ENCODE assay signal across 1 cellular context in the genomic region with DNA sequence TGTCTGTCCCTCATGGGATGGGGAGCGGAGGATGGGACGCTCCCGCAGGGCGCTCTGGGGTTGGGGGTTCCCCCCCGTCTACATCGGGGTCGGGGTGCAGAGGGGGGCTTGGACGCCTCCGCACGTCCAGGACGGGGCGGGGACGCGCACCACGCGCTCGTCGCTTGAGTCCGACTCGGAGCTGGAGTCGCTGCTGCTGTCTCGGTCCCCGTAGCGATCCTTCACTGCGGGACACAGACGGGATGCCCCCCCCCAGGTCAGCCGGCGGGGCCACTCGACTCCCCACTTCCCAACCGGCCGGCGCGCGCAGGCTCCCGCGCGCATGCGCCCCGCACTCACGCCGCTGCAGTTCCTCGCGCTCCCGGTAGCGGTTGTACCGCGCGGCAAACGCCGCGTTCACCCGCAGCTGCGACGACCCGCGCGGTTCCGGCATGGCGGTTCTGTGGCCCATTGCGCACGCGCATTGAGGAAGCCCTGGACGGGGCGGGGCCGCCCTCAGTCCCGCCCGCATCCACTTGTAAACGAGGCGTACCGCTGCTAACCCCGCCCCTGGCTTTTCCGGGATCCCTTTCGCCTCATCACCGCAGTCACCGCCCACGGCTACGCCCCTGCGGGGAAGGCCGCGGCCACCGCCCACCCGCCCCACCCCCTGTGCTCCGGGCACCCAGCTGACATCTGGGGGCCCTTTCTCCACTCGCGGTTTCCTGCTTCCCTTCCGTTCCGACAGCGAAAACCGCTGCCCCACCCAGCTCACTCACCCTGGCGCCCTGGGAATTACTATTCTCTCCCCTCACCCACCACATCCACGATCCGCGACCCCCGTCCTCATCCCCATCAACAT.
A peak's percentile ranks its signal among the peaks of the same experiment; 100 is the strongest.
TF ChIP-seq lines count a peak whose summit lies in the region.

A gene (minus strand): TSS at position 444 of the 841 bp plus-strand sequence. CDS start 11 bp downstream, at position 433.

TF ChIP-seq in H1, 55 proteins besides CTCF, POLR2A, EP300 and RAD21:
- TF ChIP-seq RXRA (IDR thresholded peaks at IDR 0.05; ENCODE audit: insufficient read depth, low read depth, low read length) = no peak
- TF ChIP-seq, protein P1, sequence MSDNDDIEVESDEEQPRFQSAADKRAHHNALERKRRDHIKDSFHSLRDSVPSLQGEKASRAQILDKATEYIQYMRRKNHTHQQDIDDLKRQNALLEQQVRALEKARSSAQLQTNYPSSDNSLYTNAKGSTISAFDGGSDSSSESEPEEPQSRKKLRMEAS (IDR thresholded peaks at IDR 0.05) = peak; percentile 95
- no peak for TF ChIP-seq CBX8 (IDR thresholded peaks at IDR 0.05; ENCODE audit: borderline replicate concordance, low read depth, low read length)
- peak; percentile 90 for TF ChIP-seq YY1 (IDR thresholded peaks at IDR 0.05; ENCODE audit: low read depth, low read length)
- TF ChIP-seq SP1 (IDR thresholded peaks at IDR 0.05; ENCODE audit: low read depth, low read length) = peak; percentile 66; the same call in 1 of the 2 replicates
- no peak for TF ChIP-seq KDM1A (IDR thresholded peaks at IDR 0.05; ENCODE audit: borderline replicate concordance, low read length)
- TF ChIP-seq KDM4A (IDR thresholded peaks at IDR 0.05; ENCODE audit: low read depth, low read length, severe bottlenecking) = peak; percentile 78
- TF ChIP-seq BCL11A (IDR thresholded peaks at IDR 0.05; ENCODE audit: low read depth in 2 of 2, low read length in 2 of 2) = no peak
- TF ChIP-seq, protein P2, sequence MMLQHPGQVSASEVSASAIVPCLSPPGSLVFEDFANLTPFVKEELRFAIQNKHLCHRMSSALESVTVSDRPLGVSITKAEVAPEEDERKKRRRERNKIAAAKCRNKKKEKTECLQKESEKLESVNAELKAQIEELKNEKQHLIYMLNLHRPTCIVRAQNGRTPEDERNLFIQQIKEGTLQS (IDR thresholded peaks at IDR 0.05; ENCODE audit: insufficient read depth, low read depth, low read length) = no peak
- no peak for TF ChIP-seq JUN (IDR thresholded peaks at IDR 0.05; ENCODE audit: low read depth, low read length)
- no peak for TF ChIP-seq EZH2 (IDR thresholded peaks at IDR 0.05; ENCODE audit: low read depth, low read length, severe bottlenecking)
- TF ChIP-seq GABPA (IDR thresholded peaks at IDR 0.05; ENCODE audit: borderline replicate concordance, insufficient read depth, low read length) = no peak
- no peak for TF ChIP-seq SUZ12 (IDR thresholded peaks at IDR 0.05; ENCODE audit: low read length)
- peak; percentile 8; the same call in 1 of the 2 replicates for TF ChIP-seq GTF2F1 (IDR thresholded peaks at IDR 0.05; ENCODE audit: borderline replicate concordance, low read depth, low read length)
- peak; percentile 87 for TF ChIP-seq NRF1 (IDR thresholded peaks at IDR 0.05; ENCODE audit: low read depth, low read length)
- TF ChIP-seq, protein P3, sequence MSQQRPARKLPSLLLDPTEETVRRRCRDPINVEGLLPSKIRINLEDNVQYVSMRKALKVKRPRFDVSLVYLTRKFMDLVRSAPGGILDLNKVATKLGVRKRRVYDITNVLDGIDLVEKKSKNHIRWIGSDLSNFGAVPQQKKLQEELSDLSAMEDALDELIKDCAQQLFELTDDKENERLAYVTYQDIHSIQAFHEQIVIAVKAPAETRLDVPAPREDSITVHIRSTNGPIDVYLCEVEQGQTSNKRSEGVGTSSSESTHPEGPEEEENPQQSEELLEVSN (IDR thresholded peaks at IDR 0.05) = peak; percentile 97
- no peak for TF ChIP-seq SIX5 (IDR thresholded peaks at IDR 0.05; ENCODE audit: low read depth, low read length)
- no peak for TF ChIP-seq CBX5 (IDR thresholded peaks at IDR 0.05; ENCODE audit: low read depth, low read length)
- TF ChIP-seq SIN3A (conservative IDR thresholded peaks at IDR 0.05 in 1 of 2, IDR thresholded peaks at IDR 0.05 in 1 of 2; ENCODE audit: low read depth in 1 of 2, low read length in 2 of 2) = peak; percentile 5 to 49; a peak in 1 of 4 replicates
- TF ChIP-seq SP2 (IDR thresholded peaks at IDR 0.05; ENCODE audit: low read length) = no peak
- TF ChIP-seq SIRT6 (IDR thresholded peaks at IDR 0.05; ENCODE audit: low read length) = no peak
- TF ChIP-seq CREB1 (IDR thresholded peaks at IDR 0.05) = peak; percentile 48; the same call in 1 of the 2 replicates
- TF ChIP-seq ASH2L (IDR thresholded peaks at IDR 0.05; ENCODE audit: low read length) = peak; percentile 92
- TF ChIP-seq BRCA1 (IDR thresholded peaks at IDR 0.05; ENCODE audit: low read depth, low read length) = no peak
- peak; percentile 69 for TF ChIP-seq POLR2AphosphoS5 (IDR thresholded peaks at IDR 0.05; ENCODE audit: low read depth, low read length)
- TF ChIP-seq HDAC2 (IDR thresholded peaks at IDR 0.05; ENCODE audit: borderline replicate concordance in 1 of 2, low read depth in 2 of 2, low read length in 2 of 2) = no peak; a peak in 1 of 4 replicates
- no peak for TF ChIP-seq SAP30 (IDR thresholded peaks at IDR 0.05; ENCODE audit: insufficient read depth, insufficient replicate concordance, low read length)
- TF ChIP-seq, protein P4, sequence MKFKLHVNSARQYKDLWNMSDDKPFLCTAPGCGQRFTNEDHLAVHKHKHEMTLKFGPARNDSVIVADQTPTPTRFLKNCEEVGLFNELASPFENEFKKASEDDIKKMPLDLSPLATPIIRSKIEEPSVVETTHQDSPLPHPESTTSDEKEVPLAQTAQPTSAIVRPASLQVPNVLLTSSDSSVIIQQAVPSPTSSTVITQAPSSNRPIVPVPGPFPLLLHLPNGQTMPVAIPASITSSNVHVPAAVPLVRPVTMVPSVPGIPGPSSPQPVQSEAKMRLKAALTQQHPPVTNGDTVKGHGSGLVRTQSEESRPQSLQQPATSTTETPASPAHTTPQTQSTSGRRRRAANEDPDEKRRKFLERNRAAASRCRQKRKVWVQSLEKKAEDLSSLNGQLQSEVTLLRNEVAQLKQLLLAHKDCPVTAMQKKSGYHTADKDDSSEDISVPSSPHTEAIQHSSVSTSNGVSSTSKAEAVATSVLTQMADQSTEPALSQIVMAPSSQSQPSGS (IDR thresholded peaks at IDR 0.05; ENCODE audit: low read length) = no peak
- TF ChIP-seq ZNF274 (IDR thresholded peaks at IDR 0.05; ENCODE audit: borderline replicate concordance, extremely low read depth, low read length) = no peak
- peak; percentile 58; the same call in 1 of the 2 replicates for TF ChIP-seq SP4 (IDR thresholded peaks at IDR 0.05; ENCODE audit: low read length)
- 0 out of 2 replicates have a peak, but pooled peaks have one; percentile 55 for TF ChIP-seq FOSL1 (IDR thresholded peaks at IDR 0.05; ENCODE audit: insufficient read depth, low read depth, low read length)
- TF ChIP-seq SRF (IDR thresholded peaks at IDR 0.05; ENCODE audit: low read depth, low read length) = no peak
- peak; percentile 72 for TF ChIP-seq PHF8 (conservative IDR thresholded peaks at IDR 0.05; ENCODE audit: low read depth, low read length)
- TF ChIP-seq TCF12 (IDR thresholded peaks at IDR 0.05; ENCODE audit: low read depth, low read length) = 0 out of 2 replicates have a peak, but pooled peaks have one; percentile 45
- TF ChIP-seq RBBP5 (IDR thresholded peaks at IDR 0.05; ENCODE audit: borderline replicate concordance, low read depth, low read length) = peak; percentile 66; the same call in 1 of the 2 replicates
- TF ChIP-seq TBP (IDR thresholded peaks at IDR 0.05; ENCODE audit: low read depth, low read length) = peak; percentile 53; the same call in 1 of the 2 replicates
- TF ChIP-seq BACH1 (IDR thresholded peaks at IDR 0.05; ENCODE audit: low read length) = peak; percentile 62; the same call in 1 of the 2 replicates
- TF ChIP-seq EGR1 (IDR thresholded peaks at IDR 0.05; ENCODE audit: borderline replicate concordance, low read depth, low read length) = no peak
- TF ChIP-seq TAF7 (optimal IDR thresholded peaks at IDR 0.05; ENCODE audit: borderline replicate concordance, low read depth, low read length) = peak; percentile 38
- TF ChIP-seq TAF1 (IDR thresholded peaks at IDR 0.05; ENCODE audit: low read depth, low read length) = peak; percentile 40
- no peak for TF ChIP-seq MAFK (IDR thresholded peaks at IDR 0.05; ENCODE audit: low read depth, low read length)
